Comparison of ENCODE assay signal across 37 cellular contexts in genomic region chr7:137127058-137127457, GRCh38.
"Had no signal": no experiment of that assay in that cellular context is flagged by ENCODE, and none has a peak within 500 bp of the region (broad histone marks: within the 10 kb centered on the region; RNA-seq: fewer than 3 reads in every experiment).

No MANE protein-coding gene starts in this region.

- DNase-seq: activated B cell treated with CpG ODN at 0.5 μM for 24 hours; activated CD4-positive, alpha-beta memory T cell treated with anti-CD3 and anti-CD28 coated beads for 36 hours; activated CD4-positive, alpha-beta T cell treated with anti-CD3 and anti-CD28 coated beads for 4 hours; activated CD4-positive, alpha-beta T cell treated with anti-CD3 and anti-CD28 coated beads, Interleukin-2, amount 10 ng/mL, durations not matched to agents 24 days and 14 days; activated CD4-positive, alpha-beta T cell treated with anti-CD3 and anti-CD28 coated beads, Interleukin-2, amount 50 U/mL, for 1 hour; activated CD4-positive, alpha-beta T cell treated with anti-CD3 and anti-CD28 coated beads, Interleukin-2, amount 50 U/mL, for 4 hours; activated CD4-positive, CD25-positive, alpha-beta regulatory T cell treated with anti-CD3 and anti-CD28 coated beads, Interleukin-2, amount 50 U/mL, for 72 hours; activated CD8-positive, alpha-beta memory T cell treated with anti-CD3 and anti-CD28 coated beads, Interleukin-2, amount 50 U/mL, for 4 hours; activated CD8-positive, alpha-beta T cell treated with anti-CD3 and anti-CD28 coated beads for 36 hours; activated effector memory CD4-positive, alpha-beta T cell treated with anti-CD3 and anti-CD28 coated beads, Interleukin-2, amount 50 U/mL, for 16 hours; activated gamma-delta T cell treated with Interleukin-2 at 50 U/mL for 16 hours; activated naive CD4-positive, alpha-beta T cell; activated naive CD4-positive, alpha-beta T cell treated with anti-CD3 and anti-CD28 coated beads for 36 hours; activated naive CD4-positive, alpha-beta T cell treated with anti-CD3 and anti-CD28 coated beads, Interleukin-2, amount 50 U/mL, for 16 hours; activated naive CD8-positive, alpha-beta T cell treated with anti-CD3 and anti-CD28 coated beads for 36 hours; activated T-cell treated with anti-CD3 and anti-CD28 coated beads for 4 hours; activated T-cell treated with anti-CD3 and anti-CD28 coated beads, Interleukin-2, amount 50 U/mL, for 1 hour; activated T-cell treated with anti-CD3 and anti-CD28 coated beads, Interleukin-2, amount 50 U/mL, for 4 hours; activated T-cell treated with anti-CD3 and anti-CD28 coated beads, Interleukin-2, amount 50 U/mL, for 72 hours; adrenal gland; amniotic stem cell; aorta; caudate nucleus; cerebellar nuclear complex; T-helper 2 cell; T-helper 9 cell had no signal

- H3K4me3 ChIP-seq: adrenal gland, cardiac muscle cell had no signal

- ATAC-seq: activated CD8-positive, alpha-beta T cell treated with anti-CD3 and anti-CD28 coated beads for 36 hours; activated naive CD4-positive, alpha-beta T cell treated with anti-CD3 and anti-CD28 coated beads, Interleukin-2, amount 50 U/mL, for 72 hours; activated T-cell treated with anti-CD3 and anti-CD28 coated beads, Interleukin-2, amount 50 U/mL, for 4 hours; activated T-cell treated with anti-CD3 and anti-CD28 coated beads, Interleukin-2, amount 50 U/mL, for 72 hours; activated T-helper 17 cell treated with anti-CD3 and anti-CD28 coated beads, Interleukin-2, amount 50 U/mL, for 72 hours had no signal

- H3K27ac Mint-ChIP-seq: activated B cell treated with CpG ODN at 0.5 μM for 24 hours; activated CD4-positive, alpha-beta memory T cell treated with anti-CD3 and anti-CD28 coated beads for 36 hours; activated CD4-positive, alpha-beta T cell treated with anti-CD3 and anti-CD28 coated beads, Interleukin-2, amount 10 ng/mL, durations not matched to agents 24 days and 14 days; activated CD8-positive, alpha-beta T cell treated with anti-CD3 and anti-CD28 coated beads for 36 hours; activated naive CD4-positive, alpha-beta T cell treated with anti-CD3 and anti-CD28 coated beads for 36 hours; activated naive CD4-positive, alpha-beta T cell treated with anti-CD3 and anti-CD28 coated beads, Interleukin-2, amount 50 U/mL, for 72 hours; activated naive CD8-positive, alpha-beta T cell treated with anti-CD3 and anti-CD28 coated beads for 36 hours; activated T-cell treated with anti-CD3 and anti-CD28 coated beads, Interleukin-2, amount 50 U/mL, for 72 hours; activated T-helper 1 cell treated with anti-CD3 and anti-CD28 coated beads, Interleukin-12 subunit alpha, Interleukin-12 subunit beta, Interleukin-2, Interleukin-4 antibody, amounts not matched to agents 30 ng/mL and 10 ng/mL and 1 ng/mL, durations not matched to agents 14 hours and 24 hours and 36 hours; activated T-helper 17 cell treated with anti-CD3 and anti-CD28 coated beads, Interleukin-2, amount 50 U/mL, for 72 hours; brain; T-helper 1 cell treated with Interleukin-12 subunit alpha and Interleukin-12 subunit beta and Interleukin-4 antibody, amounts not matched to agents 30 μg/mL and 1 μg/mL, for 36 hours; T-helper 2 cell treated with Interferon-gamma antibody and Interleukin-4, amounts not matched to agents 5 μg/mL and 100 μg/mL, for 36 hours had no signal

- FAIRE-seq: bronchial epithelial cell, TTC549 had no signal

- H3K36me3 ChIP-seq: adrenal gland, cardiac muscle cell had no signal

- H3K9me3 Mint-ChIP-seq: activated CD4-positive, alpha-beta T cell treated with anti-CD3 and anti-CD28 coated beads, Interleukin-2, amount 10 ng/mL, durations not matched to agents 24 days and 14 days; activated naive CD8-positive, alpha-beta T cell treated with anti-CD3 and anti-CD28 coated beads for 36 hours; brain had no signal

- H3K27me3 Mint-ChIP-seq: activated B cell treated with CpG ODN at 0.5 μM for 24 hours; activated CD4-positive, alpha-beta memory T cell treated with anti-CD3 and anti-CD28 coated beads for 36 hours; activated CD4-positive, alpha-beta T cell treated with anti-CD3 and anti-CD28 coated beads, Interleukin-2, amount 10 ng/mL, durations not matched to agents 24 days and 14 days; activated CD8-positive, alpha-beta T cell treated with anti-CD3 and anti-CD28 coated beads for 36 hours; activated naive CD8-positive, alpha-beta T cell treated with anti-CD3 and anti-CD28 coated beads for 36 hours; activated T-helper 17 cell treated with anti-CD3 and anti-CD28 coated beads, Interleukin-2, amount 50 U/mL, for 72 hours; brain; central memory CD8-positive, alpha-beta T cell had no signal

- H3K4me1 ChIP-seq: adrenal gland had no signal

- H3K4me3 Mint-ChIP-seq: activated B cell treated with CpG ODN at 0.5 μM for 24 hours; activated CD4-positive, alpha-beta memory T cell treated with anti-CD3 and anti-CD28 coated beads for 36 hours; activated CD4-positive, alpha-beta T cell treated with anti-CD3 and anti-CD28 coated beads, Interleukin-2, amount 10 ng/mL, durations not matched to agents 24 days and 14 days; activated CD8-positive, alpha-beta T cell treated with anti-CD3 and anti-CD28 coated beads for 36 hours; activated naive CD4-positive, alpha-beta T cell treated with anti-CD3 and anti-CD28 coated beads for 36 hours; activated naive CD8-positive, alpha-beta T cell treated with anti-CD3 and anti-CD28 coated beads for 36 hours; activated T-cell treated with anti-CD3 and anti-CD28 coated beads, Interleukin-2, amount 50 U/mL, for 4 hours; activated T-cell treated with anti-CD3 and anti-CD28 coated beads, Interleukin-2, amount 50 U/mL, for 72 hours; activated T-helper 1 cell treated with anti-CD3 and anti-CD28 coated beads, Interleukin-12 subunit alpha, Interleukin-12 subunit beta, Interleukin-2, Interleukin-4 antibody, amounts not matched to agents 30 ng/mL and 10 ng/mL and 1 ng/mL, durations not matched to agents 14 hours and 24 hours and 36 hours; activated T-helper 17 cell treated with anti-CD3 and anti-CD28 coated beads, Interleukin-2, amount 50 U/mL, for 72 hours; brain; central memory CD8-positive, alpha-beta T cell; T-helper 1 cell treated with Interleukin-12 subunit alpha and Interleukin-12 subunit beta and Interleukin-4 antibody, amounts not matched to agents 30 μg/mL and 1 μg/mL, for 36 hours; T-helper 2 cell treated with Interferon-gamma antibody and Interleukin-4, amounts not matched to agents 5 μg/mL and 100 μg/mL, for 36 hours had no signal

- H3K36me3 Mint-ChIP-seq: activated CD4-positive, alpha-beta memory T cell treated with anti-CD3 and anti-CD28 coated beads for 36 hours; activated naive CD4-positive, alpha-beta T cell treated with anti-CD3 and anti-CD28 coated beads, Interleukin-2, amount 50 U/mL, for 72 hours; activated naive CD8-positive, alpha-beta T cell treated with anti-CD3 and anti-CD28 coated beads for 36 hours; brain had no signal

- H3K9me3 ChIP-seq: adrenal gland had no signal

- H3K27me3 ChIP-seq: adrenal gland, cardiac muscle cell had no signal

- H3K27ac ChIP-seq: adrenal gland, cardiac muscle cell, VCaP had no signal

- H3K4me1 Mint-ChIP-seq: activated B cell treated with CpG ODN at 0.5 μM for 24 hours; activated CD4-positive, alpha-beta T cell treated with anti-CD3 and anti-CD28 coated beads, Interleukin-2, amount 10 ng/mL, durations not matched to agents 24 days and 14 days; activated naive CD8-positive, alpha-beta T cell treated with anti-CD3 and anti-CD28 coated beads for 36 hours; activated T-helper 17 cell treated with anti-CD3 and anti-CD28 coated beads, Interleukin-2, amount 50 U/mL, for 72 hours; brain; central memory CD8-positive, alpha-beta T cell had no signal
